8 cellular contexts compared by ENCODE assay signal in genomic region chr14:28635387-28635786, GRCh38.
A peak's percentile ranks its signal among the peaks of the same experiment; 100 is the strongest.
DNase-seq lines count a peak whose midpoint lies in the region; ATAC-seq, FAIRE-seq and TF ChIP-seq lines count a peak whose summit lies in the region.

No MANE protein-coding gene starts in this region.

- H3K27ac ChIP-seq in H1 (ENCODE audit: low read depth, low read length): no peak overlapping the region
- H3K27ac ChIP-seq in psoas muscle: no peak overlapping the region

- FAIRE-seq in A204.1 (lab: Jason Lieb, UNC) (peak; percentile 98), H1 (lab: Jason Lieb, UNC) (no peak)

- in situ Hi-C loops in G401 (cut with HindIII; ENCODE audit: low sequenced_read_pairs): no loop called here

- H3K56ac ChIP-seq in H1 (replicated peaks; ENCODE audit: insufficient read length, low read depth, low read length): no peak overlapping the region

- no peak for ATAC-seq in psoas muscle
- no peak for ATAC-seq in HG03097 (IDR thresholded peaks at IDR 0.05; ENCODE audit: low FRiP score, unreplicated experiment)
- no peak for ATAC-seq in HG03196 (IDR thresholded peaks at IDR 0.05; ENCODE audit: unreplicated experiment)

- DNase-seq in G401 (ENCODE audit: low spot score): peak; percentile 6
- DNase-seq in NCI-H524 treated with DMSO at 0.1 percent for 48 hours (lab: John Stamatoyannopoulos, UW): peak; percentile 9
- DNase-seq in H1 (ENCODE audit: low read depth in 1 of 2, low spot score in 2 of 2): no peak
- DNase-seq in psoas muscle: no peak
- DNase-seq in ecto neural progenitor cell (ENCODE audit: low spot score): no peak

- no peaks in the 10 kb centered on the region for H3K27me3 ChIP-seq in H1 (replicated peaks in 1 of 4; ENCODE audit: control insufficient read depth in 3 of 4, extremely low read depth in 1 of 4, insufficient read depth in 3 of 4, low read length in 3 of 4)
- H3K27me3 ChIP-seq in psoas muscle (ENCODE audit: insufficient read depth in 3 of 3, low read length in 2 of 3): no peaks in the 10 kb centered on the region

- peak in 1 of 2 experiments; percentile 41 for TF ChIP-seq RAD21 in H1 (IDR thresholded peaks at IDR 0.05 in 1 of 2, conservative IDR thresholded peaks at IDR 0.05 in 1 of 2; ENCODE audit: low read depth in 2 of 2, low read length in 2 of 2)

- H3K4me1 ChIP-seq in H1 (replicated peaks in 1 of 4; ENCODE audit: control insufficient read depth in 3 of 4, insufficient read depth in 4 of 4, low read length in 3 of 4) (no peaks in the 10 kb centered on the region), psoas muscle (no peaks in the 10 kb centered on the region)

- no peaks in the 10 kb centered on the region for H3K23me2 ChIP-seq in H1 (ENCODE audit: low read depth, low read length)

- no peak overlapping the region for H3K9ac ChIP-seq in H1 (replicated peaks in 1 of 4; ENCODE audit: extremely low read depth in 1 of 4, low read depth in 3 of 4, low read length in 3 of 4)

- no peaks in the 10 kb centered on the region for H4K20me1 ChIP-seq in H1 (replicated peaks in 1 of 2; ENCODE audit: control insufficient read depth in 1 of 2, insufficient read depth in 2 of 2, low read length in 2 of 2)

- H3K4ac ChIP-seq in H1 (replicated peaks; ENCODE audit: insufficient read length, low read depth, low read length): no peak overlapping the region

- no peak overlapping the region for H2BK12ac ChIP-seq in H1 (ENCODE audit: low read depth, low read length)

- H3K4me2 ChIP-seq in H1 (ENCODE audit: insufficient read depth in 1 of 2, low read depth in 2 of 2, low read length in 2 of 2): no peak overlapping the region

- no peaks in the 10 kb centered on the region for H3K36me3 ChIP-seq in H1 (ENCODE audit: control insufficient read depth in 2 of 4, insufficient read depth in 4 of 4, low read length in 3 of 4)
- H3K36me3 ChIP-seq in psoas muscle (ENCODE audit: insufficient read depth in 1 of 2, low read depth in 1 of 2): no peaks in the 10 kb centered on the region

- H2AK5ac ChIP-seq in H1 (ENCODE audit: low read depth, low read length): no peak overlapping the region

- no peak overlapping the region for H2BK20ac ChIP-seq in H1 (ENCODE audit: low read length)

- no peak overlapping the region for H4K91ac ChIP-seq in H1 (replicated peaks; ENCODE audit: insufficient read length, low read length)

- H4K5ac ChIP-seq in H1 (ENCODE audit: insufficient read length, low read depth, low read length): no peak overlapping the region

- no peak overlapping the region for H3K23ac ChIP-seq in H1 (ENCODE audit: insufficient read length)

- TF ChIP-seq EP300 in H1 (IDR thresholded peaks at IDR 0.05; ENCODE audit: borderline replicate concordance in 1 of 2, low read depth in 2 of 2, low read length in 2 of 2): no peak

- no peaks in the 10 kb centered on the region for H3K79me1 ChIP-seq in H1 (ENCODE audit: low read depth, low read length)

- H2BK15ac ChIP-seq in H1 (ENCODE audit: low read length): no peak overlapping the region

- peak in 1 of 3 experiments; percentile 27; a peak in 2 of 4 replicates for TF ChIP-seq CTCF in H1 (IDR thresholded peaks at IDR 0.05; ENCODE audit: control extremely low read depth in 1 of 3, insufficient read depth in 1 of 3, low read depth in 1 of 3, low read length in 3 of 3)
- peak; percentile 36 for TF ChIP-seq CTCF in psoas muscle (IDR thresholded peaks at IDR 0.05)

- POLR2A ChIA-PET in H1 (lab: Charles Lee; ENCODE audit: partially characterized antibody): no interaction called here

- intact Hi-C loops in psoas muscle (cut with DNase I): no loop called here

- no peak overlapping the region for H2BK5ac ChIP-seq in H1 (ENCODE audit: low read depth, low read length)

- CTCF ChIA-PET in H1 (lab: Charles Lee; ENCODE audit: partially characterized antibody): interaction anchor here (0.7 kb wide), 1 partner anchor 1307 kb away, joined by 3 read pairs; no protein-coding TSS in a partner anchor

- no peaks in the 10 kb centered on the region for H3K79me2 ChIP-seq in H1 (ENCODE audit: control insufficient read depth in 1 of 2, insufficient read depth in 2 of 2, low read length in 2 of 2)

- no peak overlapping the region for H3K18ac ChIP-seq in H1 (ENCODE audit: extremely low read depth, low read length)

- no peak overlapping the region for H2BK120ac ChIP-seq in H1 (replicated peaks; ENCODE audit: low read depth, low read length)

- H3K9me3 ChIP-seq in H1 (ENCODE audit: insufficient read depth in 2 of 2, low read depth in 1 of 2, low read length in 1 of 2) (no peaks in the 10 kb centered on the region), psoas muscle (peaks cover 7% of the 10 kb centered on the region)

- H2AFZ ChIP-seq in H1 (ENCODE audit: low read length): 0 out of 2 replicates have a peak overlapping the region, but pooled peaks have one; percentile 52

- no peak overlapping the region for H4K8ac ChIP-seq in H1 (ENCODE audit: extremely low read depth, insufficient read depth, low read length)

- no peak overlapping the region for H3K14ac ChIP-seq in H1 (ENCODE audit: insufficient read length)

- WGBS in H1 (ENCODE audit: extremely low coverage in 1 of 2, insufficient coverage in 1 of 2, insufficient read length in 1 of 2, insufficient replicate concordance in 2 of 2, low coverage in 1 of 2, low lambda C conversion rate in 2 of 2, missing lambda C conversion rate in 1 of 2), 2 experiments: 8% methylated on average over 7 of the region's 7 CpGs; no CpG with 5 or more reads in 1 of the 2 experiments
- 6 to 7% (median 7%) methylated on average over 7 of the region's 7 CpGs for WGBS in psoas muscle, 3 donors

- H3K4me3 ChIP-seq in H1 (ENCODE audit: extremely low read depth in 1 of 4, insufficient read depth in 2 of 4, low read depth in 3 of 4, low read length in 4 of 4) (no peak overlapping the region), psoas muscle (no peak overlapping the region)

- no peak for TF ChIP-seq POLR2A in H1 (IDR thresholded peaks at IDR 0.05; ENCODE audit: control extremely low read depth in 1 of 2, low read depth in 2 of 2, low read length in 2 of 2)

TF ChIP-seq in H1, 55 proteins besides CTCF, POLR2A, EP300 and RAD21:
- TF ChIP-seq CHD1 (IDR thresholded peaks at IDR 0.05; ENCODE audit: low read depth, low read length) (no peak), TEAD4 (IDR thresholded peaks at IDR 0.05; ENCODE audit: low read depth, low read length) (no peak), TBP (IDR thresholded peaks at IDR 0.05; ENCODE audit: low read depth, low read length) (no peak), RBBP5 (IDR thresholded peaks at IDR 0.05; ENCODE audit: borderline replicate concordance, low read depth, low read length) (no peak), CBX5 (IDR thresholded peaks at IDR 0.05; ENCODE audit: low read depth, low read length) (no peak), SP1 (IDR thresholded peaks at IDR 0.05; ENCODE audit: low read depth, low read length) (no peak), MAX (IDR thresholded peaks at IDR 0.05) (no peak), YY1 (IDR thresholded peaks at IDR 0.05; ENCODE audit: low read depth, low read length) (no peak), BRCA1 (IDR thresholded peaks at IDR 0.05; ENCODE audit: low read depth, low read length) (no peak), SP2 (IDR thresholded peaks at IDR 0.05; ENCODE audit: low read length) (no peak), MAFK (IDR thresholded peaks at IDR 0.05; ENCODE audit: low read depth, low read length) (no peak), CREB1 (IDR thresholded peaks at IDR 0.05) (no peak), KDM4A (IDR thresholded peaks at IDR 0.05; ENCODE audit: low read depth, low read length, severe bottlenecking) (no peak), HDAC2 (IDR thresholded peaks at IDR 0.05; ENCODE audit: borderline replicate concordance in 1 of 2, low read depth in 2 of 2, low read length in 2 of 2) (no peak)
TF ChIP-seq in H1: peak in this region for 0.

Comparison
In these comparisons a context has a peak if more than half of its experiments do, and no peak if none do; other contexts are left out.
1. DNase-seq: peak in G401 (single experiment) and NCI-H524 treated with DMSO at 0.1 percent for 48 hours (single experiment); none in H1 (0 of 2), psoas muscle (0 of 2) and ecto neural progenitor cell (single experiment).